Comparison of ENCODE assay signal across 10 cellular contexts in genomic region chr5:390571-391491, GRCh38. TPM values are rescaled to one million over a fixed set of nuclear protein-coding genes. Genes with fewer than 3 reads are reported as not detected.
DNase-seq lines count a peak whose midpoint lies in the region; ATAC-seq lines count a peak whose summit lies in the region.
"Had no signal": no experiment of that assay in that cellular context is flagged by ENCODE, and none has a peak within 500 bp of the region (broad histone marks: within the 10 kb centered on the region; RNA-seq: fewer than 3 reads in every experiment).

No MANE protein-coding gene starts in this region.

- no peak overlapping the region for H3K27ac Mint-ChIP-seq in stimulated activated naive CD8-positive, alpha-beta T cell treated with anti-CD3 and anti-CD28 coated beads, Interleukin-15, Interleukin-2, amounts not matched to agents 100 ng/mL and 50 ng/mL, for 24 hours
- H3K27ac Mint-ChIP-seq in activated CD8-positive, alpha-beta memory T cell treated with anti-CD3 and anti-CD28 coated beads, Interleukin-2, amount 10 ng/mL, durations not matched to agents 7 days and 5 days: peak overlapping the region; percentile 80
- H3K27ac Mint-ChIP-seq in memory B cell: no peak overlapping the region

- H3K9me3 Mint-ChIP-seq in stimulated activated naive CD8-positive, alpha-beta T cell treated with anti-CD3 and anti-CD28 coated beads, Interleukin-15, Interleukin-2, amounts not matched to agents 100 ng/mL and 50 ng/mL, for 24 hours: peaks cover 4% of the 10 kb centered on the region
- peaks cover 3% of the 10 kb centered on the region for H3K9me3 Mint-ChIP-seq in activated CD8-positive, alpha-beta memory T cell treated with anti-CD3 and anti-CD28 coated beads, Interleukin-2, amount 10 ng/mL, durations not matched to agents 7 days and 5 days (ENCODE audit: low read depth)
- peaks cover 4% of the 10 kb centered on the region for H3K9me3 Mint-ChIP-seq in memory B cell

- CTCF ChIA-PET in activated CD8-positive, alpha-beta memory T cell treated with anti-CD3 and anti-CD28 coated beads, Interleukin-2, amount 10 ng/mL, durations not matched to agents 7 days and 5 days (lab: Charles Lee): interaction anchor here (1.3 kb wide), 1 partner anchor 9 kb away, joined by 3 read pairs; no protein-coding TSS in a partner anchor

- no peak for DNase-seq in stimulated activated naive CD8-positive, alpha-beta T cell treated with anti-CD3 and anti-CD28 coated beads, Interleukin-15, Interleukin-2, amounts not matched to agents 100 U/mL and 50 U/mL, for 24 hours
- peak; percentile 38 for DNase-seq in activated CD8-positive, alpha-beta memory T cell treated with anti-CD3 and anti-CD28 coated beads, Interleukin-2, amount 10 ng/mL, durations not matched to agents 7 days and 5 days
- DNase-seq in memory B cell (ENCODE audit: low spot score in 2 of 2) (no peak), DMS114 treated with DMSO at 0.1 percent for 48 hours (lab: John Stamatoyannopoulos, UW; ENCODE audit: unreplicated experiment) (no peak), glomerular visceral epithelial cell (ENCODE audit: extremely low spot score) (no peak), AML-193 (lab: John Stamatoyannopoulos, UW) (no peak)
- DNase-seq: activated gamma-delta T cell, naive B cell had no signal

- no peak for ATAC-seq in stimulated activated naive CD8-positive, alpha-beta T cell treated with anti-CD3 and anti-CD28 coated beads, Interleukin-15, Interleukin-2, amounts not matched to agents 100 U/mL and 50 U/mL, for 24 hours
- no peak for ATAC-seq in activated CD8-positive, alpha-beta memory T cell treated with anti-CD3 and anti-CD28 coated beads, Interleukin-2, amount 10 ng/mL, durations not matched to agents 7 days and 5 days
- ATAC-seq in memory B cell (ENCODE audit: low read depth) (peak; percentile 41), GM18867 (IDR thresholded peaks at IDR 0.05; ENCODE audit: unreplicated experiment) (no peak)

- peak overlapping the region; percentile 23 for H3K4me3 Mint-ChIP-seq in stimulated activated naive CD8-positive, alpha-beta T cell treated with anti-CD3 and anti-CD28 coated beads, Interleukin-15, Interleukin-2, amounts not matched to agents 100 ng/mL and 50 ng/mL, for 24 hours
- H3K4me3 Mint-ChIP-seq in activated CD8-positive, alpha-beta memory T cell treated with anti-CD3 and anti-CD28 coated beads, Interleukin-2, amount 10 ng/mL, durations not matched to agents 7 days and 5 days: no peak overlapping the region
- peak overlapping the region; percentile 39 for H3K4me3 Mint-ChIP-seq in memory B cell

- H3K27me3 Mint-ChIP-seq in stimulated activated naive CD8-positive, alpha-beta T cell treated with anti-CD3 and anti-CD28 coated beads, Interleukin-15, Interleukin-2, amounts not matched to agents 100 ng/mL and 50 ng/mL, for 24 hours: no peaks in the 10 kb centered on the region
- no peaks in the 10 kb centered on the region for H3K27me3 Mint-ChIP-seq in activated CD8-positive, alpha-beta memory T cell treated with anti-CD3 and anti-CD28 coated beads, Interleukin-2, amount 10 ng/mL, durations not matched to agents 7 days and 5 days
- H3K27me3 Mint-ChIP-seq in memory B cell: peaks cover 13% of the 10 kb centered on the region

- H3K4me1 Mint-ChIP-seq in stimulated activated naive CD8-positive, alpha-beta T cell treated with anti-CD3 and anti-CD28 coated beads, Interleukin-15, Interleukin-2, amounts not matched to agents 100 ng/mL and 50 ng/mL, for 24 hours (ENCODE audit: low read depth): peaks cover 34% of the 10 kb centered on the region
- H3K4me1 Mint-ChIP-seq in activated CD8-positive, alpha-beta memory T cell treated with anti-CD3 and anti-CD28 coated beads, Interleukin-2, amount 10 ng/mL, durations not matched to agents 7 days and 5 days: peaks cover 47% of the 10 kb centered on the region
- peaks cover 19% of the 10 kb centered on the region for H3K4me1 Mint-ChIP-seq in memory B cell

- peaks cover 27% of the 10 kb centered on the region for H3K36me3 Mint-ChIP-seq in stimulated activated naive CD8-positive, alpha-beta T cell treated with anti-CD3 and anti-CD28 coated beads, Interleukin-15, Interleukin-2, amounts not matched to agents 100 ng/mL and 50 ng/mL, for 24 hours (ENCODE audit: low read depth)
- H3K36me3 Mint-ChIP-seq in activated CD8-positive, alpha-beta memory T cell treated with anti-CD3 and anti-CD28 coated beads, Interleukin-2, amount 10 ng/mL, durations not matched to agents 7 days and 5 days: peaks cover 34% of the 10 kb centered on the region
- no peaks in the 10 kb centered on the region for H3K36me3 Mint-ChIP-seq in memory B cell

RNA-seq across cellular contexts. Expression of gene EXOC3, which starts 52.1 kb away (rescaled TPM):
- total RNA-seq in activated CD8-positive, alpha-beta memory T cell treated with anti-CD3 and anti-CD28 coated beads, Interleukin-2, amount 10 ng/mL, durations not matched to agents 7 days and 5 days: 10 to 100 TPM; 68.2 to 71.2 TPM
